ENCODE assay signal across 14 cellular contexts in genomic region chr7:110830778-110831177, GRCh38.
"Had no signal": no experiment of that assay in that cellular context is flagged by ENCODE, and none has a peak within 500 bp of the region (broad histone marks: within the 10 kb centered on the region; RNA-seq: fewer than 3 reads in every experiment).

No MANE protein-coding gene starts in this region.

- H3K4me3 ChIP-seq: prostate gland, thoracic aorta had no signal

- DNase-seq: activated CD4-positive, alpha-beta memory T cell treated with anti-CD3 and anti-CD28 coated beads, Interleukin-2, amount 10 ng/mL, durations not matched to agents 7 days and 5 days; activated T-cell treated with anti-CD3 and anti-CD28 coated beads, Interleukin-2, amount 50 U/mL, for 72 hours; effector memory CD8-positive, alpha-beta T cell; hippocampal formation; kidney glomerular epithelial cell; SHP77 treated with DMSO at 0.1 percent for 48 hours; stimulated activated CD4-positive, alpha-beta T cell treated with anti-CD3 and anti-CD28 coated beads, Interleukin-2, amount 100 ng/mL, for 48 hours; stimulated activated CD8-positive, alpha-beta memory T cell treated with anti-CD3 and anti-CD28 coated beads, Interleukin-4, amount 100 ng/mL, for 48 hours; stimulated activated naive CD8-positive, alpha-beta T cell treated with anti-CD3 and anti-CD28 coated beads, Interleukin-15, Interleukin-2, amounts not matched to agents 100 U/mL and 50 U/mL, for 24 hours; SW 1271; T-helper 9 cell had no signal

- ATAC-seq: activated T-cell treated with anti-CD3 and anti-CD28 coated beads, Interleukin-2, amount 50 U/mL, for 72 hours; effector memory CD8-positive, alpha-beta T cell; natural killer cell treated with Interleukin-12 subunit alpha and Interleukin-12 subunit beta and Interleukin-15 and Interleukin-18, amount 100 ng/mL, for 72 hours; stimulated activated naive CD8-positive, alpha-beta T cell treated with anti-CD3 and anti-CD28 coated beads, Interleukin-15, Interleukin-2, amounts not matched to agents 100 U/mL and 50 U/mL, for 24 hours had no signal

- H3K27ac ChIP-seq: prostate gland had no signal

- H3K9me3 ChIP-seq: prostate gland, thoracic aorta had no signal

- H3K36me3 ChIP-seq: prostate gland, thoracic aorta had no signal

- H3K4me1 ChIP-seq: prostate gland had no signal
